Comparison of ENCODE assay signal across 8 cellular contexts in genomic region chr17:48478224-48479013, GRCh38. TPM values are rescaled to one million over a fixed set of nuclear protein-coding genes. Genes with fewer than 3 reads are reported as not detected.
DNase-seq lines count a peak whose midpoint lies in the region; ATAC-seq and TF ChIP-seq lines count a peak whose summit lies in the region.

No MANE protein-coding gene starts in this region.

- no peaks in the 10 kb centered on the region for H3K27me3 Mint-ChIP-seq in central memory CD8-positive, alpha-beta T cell

- TF ChIP-seq CTCF in GM12872 (IDR thresholded peaks at IDR 0.05; ENCODE audit: insufficient read depth, low read depth, low read length), result peak; percentile 34; the same call in 1 of the 3 replicates
- no peak for TF ChIP-seq CTCF in testis (IDR thresholded peaks at IDR 0.05)

- no peaks in the 10 kb centered on the region for H3K36me3 Mint-ChIP-seq in central memory CD8-positive, alpha-beta T cell (ENCODE audit: insufficient read depth)

- no peaks in the 10 kb centered on the region for H3K4me1 Mint-ChIP-seq in central memory CD8-positive, alpha-beta T cell

- H3K9me3 ChIP-seq in testis, result no peaks in the 10 kb centered on the region

- no peak for TF ChIP-seq POLR2A in testis (IDR thresholded peaks at IDR 0.05)

- no peak overlapping the region for H3K27ac Mint-ChIP-seq in central memory CD8-positive, alpha-beta T cell (ENCODE audit: low read depth)

- no peaks in the 10 kb centered on the region for H3K4me1 ChIP-seq in testis

- H3K4me3 ChIP-seq in testis, result no peak overlapping the region

- H3K27ac ChIP-seq in testis, result no peak overlapping the region

- H3K9me3 Mint-ChIP-seq in central memory CD8-positive, alpha-beta T cell, result no peaks in the 10 kb centered on the region

- ATAC-seq in GM19467 (IDR thresholded peaks at IDR 0.05; ENCODE audit: unreplicated experiment), result peak; percentile 88
- peak; percentile 65 for ATAC-seq in HG03520 (IDR thresholded peaks at IDR 0.05; ENCODE audit: unreplicated experiment)
- peak; percentile 87 for ATAC-seq in central memory CD8-positive, alpha-beta T cell (replicated peaks; ENCODE audit: extremely low read depth, poor library complexity, severe bottlenecking)

- WGBS in testis, 2 donors, result 61 to 67% methylated on average over 9 of the region's 9 CpGs

- intact Hi-C loops in testis (cut with DNase I; ENCODE audit: low total_unique reads), result no loop called here

- H3K36me3 ChIP-seq in testis (ENCODE audit: low read depth, missing control alignments), result no peaks in the 10 kb centered on the region

- peak in 1 of 2 donors; percentile 12 for DNase-seq in central memory CD8-positive, alpha-beta T cell (ENCODE audit: low spot score in 2 of 2)
- DNase-seq in T1000 (lab: John Stamatoyannopoulos, UW) (no peak), NCI-H1417 (lab: John Stamatoyannopoulos, UW) (no peak), DMS153 treated with DMSO at 0.1 percent for 48 hours (lab: John Stamatoyannopoulos, UW; ENCODE audit: unreplicated experiment) (no peak), testis (no peak)

- peak overlapping the region; percentile 34 for H3K4me3 Mint-ChIP-seq in central memory CD8-positive, alpha-beta T cell

- no peaks in the 10 kb centered on the region for H3K27me3 ChIP-seq in testis

RNA-seq across cellular contexts. Expression of gene SKAP1, which starts 48.4 kb away (rescaled TPM):
- 10 to 100 TPM in 1 of 2 donors, 1 to 10 TPM in 1; 9.0 to 16.9 TPM for total RNA-seq in testis
- 34.1 TPM for polyA plus RNA-seq in testis (ENCODE audit: insufficient read depth, low read depth, low replicate concordance)

RNA-seq across cellular contexts. Expression of gene HOXB1, which starts 52.4 kb away (rescaled TPM):
- total RNA-seq in testis, result 1 to 10 TPM in 1 of 2 donors, not detected in 1; 1.1 TPM
- polyA plus RNA-seq in testis (ENCODE audit: insufficient read depth, low read depth, low replicate concordance), result not detected
